1 cellular context compared by ENCODE assay signal in the genomic region with DNA sequence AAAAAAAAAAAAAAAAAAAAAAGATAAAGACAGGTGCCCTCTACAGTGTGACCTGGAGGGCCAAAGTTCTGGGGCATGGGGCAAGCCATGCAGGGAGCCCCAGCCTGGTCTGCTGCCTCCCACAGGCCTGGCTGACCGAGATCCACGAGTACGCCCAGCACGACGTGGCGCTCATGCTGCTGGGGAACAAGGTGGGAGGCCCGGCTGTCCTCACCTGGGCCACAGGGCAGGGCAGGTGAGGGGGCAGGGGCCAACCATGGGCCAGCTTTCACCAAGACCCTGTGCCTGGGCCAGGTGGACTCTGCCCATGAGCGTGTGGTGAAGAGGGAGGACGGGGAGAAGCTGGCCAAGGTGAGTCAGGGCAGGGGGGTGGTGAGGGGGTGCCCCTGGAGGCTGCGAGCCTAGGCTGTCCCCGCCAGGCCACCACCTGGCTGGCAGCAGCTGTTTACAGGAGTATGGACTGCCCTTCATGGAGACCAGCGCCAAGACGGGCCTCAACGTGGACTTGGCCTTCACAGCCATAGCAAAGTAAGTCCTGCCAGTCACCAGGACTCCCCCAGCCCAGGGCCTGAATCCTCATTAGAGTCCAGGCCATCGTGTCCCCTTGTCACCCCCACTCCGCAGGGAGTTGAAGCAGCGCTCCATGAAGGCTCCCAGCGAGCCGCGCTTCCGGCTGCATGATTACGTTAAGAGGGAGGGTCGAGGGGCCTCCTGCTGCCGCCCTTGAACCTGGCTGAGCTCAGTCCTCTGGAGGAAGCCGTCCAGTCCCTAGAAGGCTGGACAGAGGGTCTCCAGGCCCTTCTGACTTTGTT.
TF ChIP-seq lines count a peak whose summit lies in the region.

No MANE protein-coding gene starts in this region.

TF ChIP-seq in HEK293T, 16 proteins besides CTCF, POLR2A, EP300 and RAD21 (continued from another document):
- no peak for TF ChIP-seq LEF1 (IDR thresholded peaks at IDR 0.05; ENCODE audit: borderline replicate concordance)
- no peak for TF ChIP-seq FOXA1 (IDR thresholded peaks at IDR 0.05)
- no peak for TF ChIP-seq HDGF (IDR thresholded peaks at IDR 0.05; ENCODE audit: borderline replicate concordance)
- TF ChIP-seq ZNF384 (IDR thresholded peaks at IDR 0.05): no peak
